Comparison of ENCODE assay signal across 14 cellular contexts in the genomic region with DNA sequence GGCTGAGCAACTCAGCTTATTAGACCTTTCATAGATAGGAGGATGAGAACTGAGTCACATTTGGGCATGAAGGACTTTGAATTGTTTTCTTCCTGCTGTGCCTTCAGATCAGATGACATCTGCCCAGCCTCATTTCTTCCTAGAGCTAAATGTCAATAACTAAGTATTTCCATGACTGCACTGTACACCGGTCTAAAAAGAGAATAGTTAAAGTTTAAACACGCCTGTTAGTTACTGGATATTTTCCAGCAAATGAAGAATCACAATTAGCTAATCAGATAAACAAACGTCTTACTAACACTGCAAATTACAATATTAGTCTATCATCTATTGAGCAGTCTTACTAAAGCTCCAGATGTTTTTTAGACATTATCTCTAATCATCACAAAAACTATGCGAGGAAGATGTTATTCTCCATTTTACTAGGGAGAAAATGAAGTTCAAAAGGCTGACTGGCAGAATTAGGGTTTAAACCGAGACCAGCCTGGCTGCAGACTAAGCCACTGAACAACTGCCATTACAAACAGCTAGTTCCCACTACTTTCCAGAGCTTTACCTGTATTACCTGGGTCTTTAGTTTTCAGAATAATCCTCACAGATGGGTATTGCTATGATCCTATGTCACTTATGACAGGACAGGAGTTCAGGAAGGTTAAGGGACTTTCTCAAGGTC.
A peak's percentile ranks its signal among the peaks of the same experiment; 100 is the strongest.
DNase-seq lines count a peak whose midpoint lies in the region; ATAC-seq, FAIRE-seq and TF ChIP-seq lines count a peak whose summit lies in the region.
"Had no signal": no experiment of that assay in that cellular context is flagged by ENCODE, and none has a peak within 500 bp of the region (broad histone marks: within the 10 kb centered on the region; RNA-seq: fewer than 3 reads in every experiment).

No MANE protein-coding gene starts in this region.

- DNase-seq in activated T-cell treated with anti-CD3 and anti-CD28 coated beads, Interleukin-2, amount 50 U/mL, for 24 hours = no peak
- no peak for DNase-seq in activated T-cell treated with anti-CD3 and anti-CD28 coated beads, Interleukin-2, amount 50 U/mL, for 48 hours
- DNase-seq in kidney (no peak), HuH-7.5 (ENCODE audit: low spot score) (no peak)
- no peak for DNase-seq in stimulated activated naive B cell treated with anti-CD40 and anti-IgM and Interleukin-4, amounts not matched to agents 10 μg/mL and 1 μg/mL and 100 μg/mL, for 72 hours
- no peak for DNase-seq in activated effector memory CD4-positive, alpha-beta T cell treated with Interleukin-2 at 50 U/mL for 16 hours
- DNase-seq: activated T-cell treated with anti-CD3 and anti-CD28 coated beads, Interleukin-2, amount 50 U/mL, for 4 hours; NCI-H226; posterior cingulate gyrus; T-cell; trophoblast cell had no signal

- H3K9ac ChIP-seq in kidney (ENCODE audit: low read length in 2 of 2) = peak overlapping the region in 1 of 2 donors; percentile 27

- no peak overlapping the region for H3K4me3 ChIP-seq in kidney (ENCODE audit: low read length in 2 of 2)

- peaks cover 6 to 14% of the 10 kb centered on the region in 2 donors for H3K4me1 ChIP-seq in kidney (ENCODE audit: control insufficient read depth in 1 of 2, insufficient read depth in 1 of 2, low read depth in 1 of 2, low read length in 2 of 2)

- H3K4me3 Mint-ChIP-seq in activated T-cell treated with anti-CD3 and anti-CD28 coated beads, Interleukin-2, amount 50 U/mL, for 24 hours = no peak overlapping the region
- peak overlapping the region; percentile 11 for H3K4me3 Mint-ChIP-seq in activated T-helper 17 cell treated with anti-CD3 and anti-CD28 coated beads, Interleukin-2, amount 50 U/mL, for 72 hours
- H3K4me3 Mint-ChIP-seq in stimulated activated naive B cell treated with anti-CD40 and anti-IgM and Interleukin-4, amounts not matched to agents 10 μg/mL and 1 μg/mL and 100 μg/mL, for 72 hours = peak overlapping the region in 1 of 2 donors; percentile 17
- H3K4me3 Mint-ChIP-seq: activated T-cell treated with anti-CD3 and anti-CD28 coated beads, Interleukin-2, amount 50 U/mL, for 4 hours; T-cell had no signal

- peak; percentile 68 for FAIRE-seq in kidney (lab: Jason Lieb, UNC)

- peak overlapping the region; percentile 75 to 77 for H3K27ac ChIP-seq in kidney (ENCODE audit: low read depth in 2 of 2, low read length in 2 of 2)

- TF ChIP-seq CTCF in kidney (IDR thresholded peaks at IDR 0.05; ENCODE audit: borderline replicate concordance, extremely low read depth, insufficient read depth) = no peak

- no peaks in the 10 kb centered on the region for H3K9me3 ChIP-seq in kidney (ENCODE audit: control insufficient read depth in 1 of 2, low read length in 2 of 2)

- no peaks in the 10 kb centered on the region for H3K36me3 ChIP-seq in kidney (ENCODE audit: control insufficient read depth in 1 of 2, insufficient read depth in 2 of 2, low read length in 2 of 2)

- H3K4me1 Mint-ChIP-seq in activated T-cell treated with anti-CD3 and anti-CD28 coated beads, Interleukin-2, amount 50 U/mL, for 24 hours (ENCODE audit: low read depth) = peaks cover 22% of the 10 kb centered on the region
- H3K4me1 Mint-ChIP-seq in activated T-helper 17 cell treated with anti-CD3 and anti-CD28 coated beads, Interleukin-2, amount 50 U/mL, for 72 hours = no peaks in the 10 kb centered on the region
- H3K4me1 Mint-ChIP-seq in stimulated activated naive B cell treated with anti-CD40 and anti-IgM and Interleukin-4, amounts not matched to agents 10 μg/mL and 1 μg/mL and 100 μg/mL, for 72 hours = peaks cover 15 to 30% of the 10 kb centered on the region in 2 donors

- H3K36me3 Mint-ChIP-seq in activated T-cell treated with anti-CD3 and anti-CD28 coated beads, Interleukin-2, amount 50 U/mL, for 24 hours (ENCODE audit: low read depth) = no peaks in the 10 kb centered on the region
- no peaks in the 10 kb centered on the region for H3K36me3 Mint-ChIP-seq in activated T-helper 17 cell treated with anti-CD3 and anti-CD28 coated beads, Interleukin-2, amount 50 U/mL, for 72 hours (ENCODE audit: low read depth)
- H3K36me3 Mint-ChIP-seq in stimulated activated naive B cell treated with anti-CD40 and anti-IgM and Interleukin-4, amounts not matched to agents 10 μg/mL and 1 μg/mL and 100 μg/mL, for 72 hours = no peaks in the 10 kb centered on the region
- H3K36me3 Mint-ChIP-seq: T-cell had no signal

- intact Hi-C loops in kidney (cut with DNase I) = no loop called here

- ATAC-seq in activated T-helper 17 cell treated with anti-CD3 and anti-CD28 coated beads, Interleukin-2, amount 50 U/mL, for 72 hours (replicated peaks) = peak; percentile 62
- peak; percentile 79 to 80 for ATAC-seq in stimulated activated naive B cell treated with anti-CD40 and anti-IgM and Interleukin-4, amounts not matched to agents 10 μg/mL and 1 μg/mL and 100 μg/mL, for 72 hours (replicated peaks)
- no peak for ATAC-seq in HG03025 (IDR thresholded peaks at IDR 0.05; ENCODE audit: low FRiP score, unreplicated experiment)
- ATAC-seq: activated T-cell treated with anti-CD3 and anti-CD28 coated beads, Interleukin-2, amount 50 U/mL, for 4 hours; Panc1; T-cell had no signal

- no peaks in the 10 kb centered on the region for H3K27me3 Mint-ChIP-seq in activated T-cell treated with anti-CD3 and anti-CD28 coated beads, Interleukin-2, amount 50 U/mL, for 24 hours
- peaks cover 4% of the 10 kb centered on the region for H3K27me3 Mint-ChIP-seq in activated T-helper 17 cell treated with anti-CD3 and anti-CD28 coated beads, Interleukin-2, amount 50 U/mL, for 72 hours
- no peaks in the 10 kb centered on the region for H3K27me3 Mint-ChIP-seq in stimulated activated naive B cell treated with anti-CD40 and anti-IgM and Interleukin-4, amounts not matched to agents 10 μg/mL and 1 μg/mL and 100 μg/mL, for 72 hours
- H3K27me3 Mint-ChIP-seq: T-cell had no signal

- peaks cover 4% of the 10 kb centered on the region for H3K9me3 Mint-ChIP-seq in activated T-cell treated with anti-CD3 and anti-CD28 coated beads, Interleukin-2, amount 50 U/mL, for 24 hours
- H3K9me3 Mint-ChIP-seq in activated T-helper 17 cell treated with anti-CD3 and anti-CD28 coated beads, Interleukin-2, amount 50 U/mL, for 72 hours = no peaks in the 10 kb centered on the region
- peaks cover 0 to 5% of the 10 kb centered on the region in 2 donors for H3K9me3 Mint-ChIP-seq in stimulated activated naive B cell treated with anti-CD40 and anti-IgM and Interleukin-4, amounts not matched to agents 10 μg/mL and 1 μg/mL and 100 μg/mL, for 72 hours

- peak overlapping the region; percentile 19 for H3K27ac Mint-ChIP-seq in activated T-cell treated with anti-CD3 and anti-CD28 coated beads, Interleukin-2, amount 50 U/mL, for 24 hours
- H3K27ac Mint-ChIP-seq in activated T-helper 17 cell treated with anti-CD3 and anti-CD28 coated beads, Interleukin-2, amount 50 U/mL, for 72 hours = peak overlapping the region; percentile 76
- H3K27ac Mint-ChIP-seq in stimulated activated naive B cell treated with anti-CD40 and anti-IgM and Interleukin-4, amounts not matched to agents 10 μg/mL and 1 μg/mL and 100 μg/mL, for 72 hours = peak overlapping the region; percentile 56
- H3K27ac Mint-ChIP-seq: T-cell had no signal

Comparison
In these comparisons a context has a peak if more than half of its experiments do, and no peak if none do; other contexts are left out.
1. H3K27ac Mint-ChIP-seq: peak in every context shown above with its lines; median percentile 76 in activated T-helper 17 cell treated with anti-CD3 and anti-CD28 coated beads, Interleukin-2, amount 50 U/mL, for 72 hours; 56 in stimulated activated naive B cell treated with anti-CD40 and anti-IgM and Interleukin-4, amounts not matched to agents 10 μg/mL and 1 μg/mL and 100 μg/mL, for 72 hours; 19 in activated T-cell treated with anti-CD3 and anti-CD28 coated beads, Interleukin-2, amount 50 U/mL, for 24 hours.